In the genomic region with DNA sequence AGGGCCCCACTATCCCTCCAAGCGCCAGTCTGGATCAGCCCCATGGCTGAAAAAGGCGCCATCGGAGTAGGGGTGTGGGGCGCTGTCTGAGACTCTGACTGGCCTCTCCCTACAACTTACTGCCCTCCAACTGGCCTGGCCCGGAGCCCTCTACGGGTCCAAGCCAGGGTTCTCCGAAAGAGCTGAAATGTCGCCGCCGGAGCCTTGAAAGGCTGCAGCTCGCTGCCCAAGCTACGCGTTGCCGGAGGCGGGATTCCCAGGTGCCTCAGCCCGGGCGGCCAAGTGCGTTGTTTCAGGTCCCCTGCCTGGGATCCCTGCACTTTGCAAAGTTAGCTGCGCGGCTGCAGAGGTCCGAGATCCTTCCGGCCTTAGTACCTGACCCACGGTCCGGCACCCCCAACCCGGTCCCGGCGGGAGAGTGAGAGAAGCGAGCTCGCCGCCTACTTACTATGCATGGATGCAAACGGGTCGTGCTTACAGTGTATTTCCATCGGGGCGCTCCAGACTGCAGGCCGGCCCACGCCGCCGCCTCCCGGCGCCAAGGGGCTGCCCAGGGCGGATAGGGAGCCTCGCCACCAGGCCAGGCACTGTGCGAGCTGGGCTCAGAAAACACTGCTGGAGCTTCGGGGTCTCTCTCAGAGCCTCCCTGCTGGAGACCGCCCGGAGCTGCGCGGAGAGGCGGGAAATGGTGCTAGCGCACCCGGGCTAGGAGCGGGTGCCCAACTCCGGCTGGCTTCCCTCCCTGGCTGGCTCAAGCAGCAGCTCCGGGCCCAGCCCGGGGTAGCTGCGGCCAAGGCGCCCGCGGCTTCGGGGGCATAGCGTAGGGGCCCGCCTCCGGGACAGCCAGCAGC, we compare ENCODE assay signal across 9 cellular contexts. TPM values are rescaled to one million over a fixed set of nuclear protein-coding genes. Genes with fewer than 3 reads are reported as not detected.
DNase-seq lines count a peak whose midpoint lies in the region; ATAC-seq, FAIRE-seq and TF ChIP-seq lines count a peak whose summit lies in the region.
"Had no signal": no experiment of that assay in that cellular context is flagged by ENCODE, and none has a peak within 500 bp of the region (broad histone marks: within the 10 kb centered on the region; RNA-seq: fewer than 3 reads in every experiment).

No MANE protein-coding gene starts in this region.

- H3K4me1 ChIP-seq in A549 = peaks cover 22% of the 10 kb centered on the region

- H3K36me3 ChIP-seq in GM06990 (ENCODE audit: control insufficient read depth, insufficient read depth, low read length) (no peaks in the 10 kb centered on the region; the same call in 1 of the 2 replicates), SU-DHL-6 (ENCODE audit: low read length) (no peaks in the 10 kb centered on the region; the same call in 1 of the 2 replicates)

- WGBS in A549 (ENCODE audit: missing lambda C conversion rate) = 8% methylated on average over 17 of the region's 63 CpGs

- no peak for TF ChIP-seq POLR2A in A549 (IDR thresholded peaks at IDR 0.05; ENCODE audit: low read length)

- H3K4me1 Mint-ChIP-seq in immature natural killer cell = peaks cover 16 to 33% of the 10 kb centered on the region in 2 donors

- no peaks in the 10 kb centered on the region; the same call in 1 of the 2 replicates for H4K20me1 ChIP-seq in SU-DHL-6 (ENCODE audit: low read depth, low read length)

- no peak for TF ChIP-seq EP300 in A549 (IDR thresholded peaks at IDR 0.05)

- H3K4me2 ChIP-seq in A549 (peak overlapping the region; percentile 96), SU-DHL-6 (ENCODE audit: low read depth, low read length, poor library complexity, severe bottlenecking) (peak overlapping the region; percentile 84)

- TF ChIP-seq RAD21 in A549 (conservative IDR thresholded peaks at IDR 0.05 in 1 of 2, IDR thresholded peaks at IDR 0.05 in 1 of 2) = no peak

- H3K9me3 ChIP-seq in A549 = no peaks in the 10 kb centered on the region
- H3K9me3 ChIP-seq in SU-DHL-6 (ENCODE audit: insufficient read depth, low read length) = no peaks in the 10 kb centered on the region

- peaks cover 41 to 58% (median 45%) of the 10 kb centered on the region in 3 donors for H3K27me3 Mint-ChIP-seq in immature natural killer cell (ENCODE audit: low read depth in 3 of 3)

- peaks cover 31% of the 10 kb centered on the region for H3F3A ChIP-seq in SU-DHL-6 (ENCODE audit: insufficient read depth)

- no peaks in the 10 kb centered on the region for H3K27me3 ChIP-seq in GM06990 (replicated peaks; ENCODE audit: control insufficient read depth, insufficient read depth, low read length)
- no peaks in the 10 kb centered on the region for H3K27me3 ChIP-seq in SU-DHL-6 (ENCODE audit: low read length)

- no peak for DNase-seq in A549 (ENCODE audit: low read depth in 1 of 2, low spot score in 1 of 2)
- no peak for DNase-seq in GM06990 (ENCODE audit: extremely low read depth, insufficient read length)
- no peak for DNase-seq in immature natural killer cell
- no peak for DNase-seq in NCI-H1436 treated with DMSO at 0.1 percent for 48 hours (lab: John Stamatoyannopoulos, UW)
- DNase-seq: stimulated activated CD4-positive, alpha-beta T cell treated with anti-CD3 and anti-CD28 coated beads, Interleukin-1b, Interleukin-23, amount 100 ng/mL, for 48 hours had no signal

- no peak overlapping the region for H2AFZ ChIP-seq in SU-DHL-6 (ENCODE audit: low read depth, low read length, severe bottlenecking)

- peak overlapping the region in 4 of 5 donors; percentile 21 to 71 (median 44) for H3K4me3 Mint-ChIP-seq in immature natural killer cell

- POLR2A ChIA-PET in A549 (lab: Yijun Ruan, JAX) = no interaction called here

- CTCF ChIA-PET in A549 (lab: Yijun Ruan, JAX) = interaction anchor here (0.7 to 2.3 kb wide), 8 partner anchors 9 to 153 kb away, joined by 3 to 9 read pairs (median 4); partner anchors contain the start of gene PAX5

- no peak for FAIRE-seq in A549 (lab: Jason Lieb, UNC)

- H3K27ac ChIP-seq in A549 = no peak overlapping the region
- peak overlapping the region; percentile 65 for H3K27ac ChIP-seq in SU-DHL-6 (ENCODE audit: low read depth, low read length)

- H3K79me2 ChIP-seq in SU-DHL-6 (ENCODE audit: insufficient read depth, low read length) = peaks cover 92% of the 10 kb centered on the region

- H3K9me3 Mint-ChIP-seq in immature natural killer cell = peaks cover 0 to 6% (median 0%) of the 10 kb centered on the region in 6 donors

- H3K36me3 Mint-ChIP-seq in immature natural killer cell = peaks cover 0 to 7% (median 0%) of the 10 kb centered on the region in 3 donors

- H3K4me3 ChIP-seq in A549 = peak overlapping the region; percentile 40
- peak overlapping the region; percentile 91 for H3K4me3 ChIP-seq in GM06990 (replicated peaks; ENCODE audit: low read depth, low read length)
- H3K4me3 ChIP-seq in SU-DHL-6 (ENCODE audit: insufficient read depth, low read length, poor library complexity, severe bottlenecking) = peak overlapping the region; percentile 74

- no peak overlapping the region for H3K27ac Mint-ChIP-seq in immature natural killer cell

- ATAC-seq in A549 = peak in 1 of 2 experiments; percentile 50; a peak in 3 of 6 replicates
- no peak for ATAC-seq in HG03039 (IDR thresholded peaks at IDR 0.05; ENCODE audit: unreplicated experiment)
- no peak for ATAC-seq in HG03460 (IDR thresholded peaks at IDR 0.05; ENCODE audit: unreplicated experiment)
- ATAC-seq in HG02571 (IDR thresholded peaks at IDR 0.05; ENCODE audit: unreplicated experiment) = no peak

- no peaks in the 10 kb centered on the region for H3K9me2 ChIP-seq in SU-DHL-6 (replicated peaks; ENCODE audit: insufficient read depth, low read length)

- no peak for TF ChIP-seq CTCF in A549 (IDR thresholded peaks at IDR 0.05)
- TF ChIP-seq CTCF in GM06990 (IDR thresholded peaks at IDR 0.05; ENCODE audit: insufficient read depth, low read length, poor library complexity, severe bottlenecking) = peak; percentile 17
- TF ChIP-seq CTCF in SU-DHL-6 (IDR thresholded peaks at IDR 0.05; ENCODE audit: insufficient read depth, low read length, poor library complexity, severe bottlenecking) = no peak

- H3K9ac ChIP-seq in SU-DHL-6 (ENCODE audit: low read length) = peak overlapping the region; percentile 78

TF ChIP-seq in A549, 52 proteins besides CTCF, POLR2A, EP300 and RAD21:
- TF ChIP-seq, protein P1, sequence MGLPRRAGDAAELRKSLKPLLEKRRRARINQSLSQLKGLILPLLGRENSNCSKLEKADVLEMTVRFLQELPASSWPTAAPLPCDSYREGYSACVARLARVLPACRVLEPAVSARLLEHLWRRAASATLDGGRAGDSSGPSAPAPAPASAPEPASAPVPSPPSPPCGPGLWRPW (IDR thresholded peaks at IDR 0.05) = no peak
- TF ChIP-seq PBX3 (IDR thresholded peaks at IDR 0.05) (no peak), HMGXB4 (CRISPR knock-in tag; IDR thresholded peaks at IDR 0.05; ENCODE audit: borderline replicate concordance) (no peak), CHD2 (IDR thresholded peaks at IDR 0.05; ENCODE audit: low read length, partially characterized antibody) (no peak), CHD4 (IDR thresholded peaks at IDR 0.05; ENCODE audit: borderline replicate concordance) (no peak), ZSCAN20 (CRISPR knock-in tag; IDR thresholded peaks at IDR 0.05) (no peak), JUNB (IDR thresholded peaks at IDR 0.05) (no peak), HEYL (CRISPR knock-in tag; IDR thresholded peaks at IDR 0.05) (no peak)
- TF ChIP-seq, protein P2, sequence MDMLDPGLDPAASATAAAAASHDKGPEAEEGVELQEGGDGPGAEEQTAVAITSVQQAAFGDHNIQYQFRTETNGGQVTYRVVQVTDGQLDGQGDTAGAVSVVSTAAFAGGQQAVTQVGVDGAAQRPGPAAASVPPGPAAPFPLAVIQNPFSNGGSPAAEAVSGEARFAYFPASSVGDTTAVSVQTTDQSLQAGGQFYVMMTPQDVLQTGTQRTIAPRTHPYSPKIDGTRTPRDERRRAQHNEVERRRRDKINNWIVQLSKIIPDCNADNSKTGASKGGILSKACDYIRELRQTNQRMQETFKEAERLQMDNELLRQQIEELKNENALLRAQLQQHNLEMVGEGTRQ (IDR thresholded peaks at IDR 0.05) = no peak

RNA-seq across cellular contexts. Expression of gene PAX5, which starts 7.8 kb away (rescaled TPM):
- polyA plus RNA-seq in A549 (2011; rRNA removed) (not detected in 2 replicates), A549 (2017; fragmentation: RNase III; extraction: RNeasy Plus Mini Kit Qiagen cat#74134 plus additional on column Dnase treatment) (not detected in 3 replicates), immature natural killer cell (under 1 TPM in 1 of 3 donors, not detected in 2; 0.03 TPM)
- 0.01 TPM in 1 of 2 replicates, not detected in the other for polyA plus RNA-seq in A549 (2012; cell fraction: cytosol; rRNA removed)
- polyA plus RNA-seq in A549 (2012; cell fraction: nucleus; rRNA removed) = 0.01 TPM in 1 of 2 replicates, not detected in the other
- not detected in 2 replicates for polyA minus RNA-seq in A549 (2011; rRNA and poly(A)+ RNA removed)

Comparison
In these comparisons a context has a peak if more than half of its experiments do, and no peak if none do; other contexts are left out.
1. H3K4me3 ChIP-seq: peak in every context shown above with its lines; median percentile 91 in GM06990; 74 in SU-DHL-6; 40 in A549.